In the genomic region with DNA sequence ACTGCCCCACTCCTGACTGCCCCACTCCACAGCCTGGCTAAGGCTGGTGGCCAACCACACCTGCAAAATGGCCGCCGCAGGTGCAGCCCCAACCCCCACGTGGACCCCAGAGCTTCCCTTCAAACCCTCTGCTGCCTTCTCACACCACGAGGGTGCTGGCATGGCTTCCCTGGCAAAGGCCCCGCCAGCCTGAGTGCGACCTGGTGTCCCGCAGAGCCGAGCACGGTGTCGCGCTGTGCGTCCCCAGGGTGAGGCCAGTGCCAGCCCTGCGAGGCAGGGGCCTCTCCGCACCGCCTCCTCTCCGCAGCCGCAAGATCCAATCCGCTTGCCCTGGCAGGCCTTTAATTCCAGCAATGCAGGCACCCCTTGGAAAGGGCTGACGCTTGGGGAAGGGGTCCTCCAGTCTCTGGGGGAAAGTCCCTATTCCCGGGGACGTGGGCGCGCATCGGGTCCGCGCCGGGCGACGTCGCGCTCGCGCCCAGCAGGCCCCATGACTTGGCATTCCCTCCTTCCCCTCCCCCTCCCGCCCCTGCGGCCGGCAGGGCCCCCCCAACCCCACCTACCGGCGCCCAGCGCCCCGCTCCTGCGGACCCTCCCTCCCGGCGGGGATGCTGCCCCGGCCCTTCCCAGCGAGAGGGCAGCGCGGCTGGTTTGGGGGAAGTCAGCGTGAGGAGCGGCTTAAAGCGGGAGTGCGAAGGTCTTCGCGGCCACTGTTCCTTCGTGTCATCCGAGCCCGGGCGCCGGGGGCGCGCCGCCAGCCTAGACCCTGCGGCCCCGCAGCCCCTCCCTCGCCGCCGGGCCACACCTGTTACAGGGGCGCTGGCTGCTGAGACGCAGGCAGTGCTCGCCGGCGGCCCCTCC, we compare ENCODE assay signal across 10 cellular contexts. TPM values are rescaled to one million over a fixed set of nuclear protein-coding genes. Genes with fewer than 3 reads are reported as not detected.
DNase-seq lines count a peak whose midpoint lies in the region; TF ChIP-seq lines count a peak whose summit lies in the region.
"Had no signal": no experiment of that assay in that cellular context is flagged by ENCODE, and none has a peak within 500 bp of the region (broad histone marks: within the 10 kb centered on the region; RNA-seq: fewer than 3 reads in every experiment).

No MANE protein-coding gene starts in this region.

- H3K36me3 Mint-ChIP-seq in mesothelial cell of epicardium: peaks cover 7% of the 10 kb centered on the region

- TF ChIP-seq CTCF in mesothelial cell of epicardium (IDR thresholded peaks at IDR 0.05; ENCODE audit: unreplicated experiment) (no peak), vagina (IDR thresholded peaks at IDR 0.05) (no peak)

- H3K27me3 Mint-ChIP-seq in mesothelial cell of epicardium (ENCODE audit: low read depth): peaks cover 52% of the 10 kb centered on the region

- CTCF ChIA-PET in HEK293T (lab: Yijun Ruan, JAX): no interaction called here

- peaks cover 3% of the 10 kb centered on the region for H3K27me3 ChIP-seq in vagina

- no peaks in the 10 kb centered on the region for H3K36me3 ChIP-seq in vagina

- intact Hi-C loops in vagina (cut with DNase I): no loop called here

- no peak overlapping the region for H3K27ac ChIP-seq in vagina
- H3K27ac ChIP-seq: epithelial cell of prostate had no signal

- peaks cover 13% of the 10 kb centered on the region for H3K9me3 Mint-ChIP-seq in mesothelial cell of epicardium

- H3K4me3 Mint-ChIP-seq in mesothelial cell of epicardium: peak overlapping the region; percentile 61

- peak overlapping the region; percentile 9 to 48 for H3K4me3 ChIP-seq in vagina

- peak overlapping the region; percentile 21 for H3K27ac Mint-ChIP-seq in mesothelial cell of epicardium

- DNase-seq in stimulated activated CD4-positive, alpha-beta T cell treated with anti-CD3 and anti-CD28 coated beads, Interleukin-15, amount 100 ng/mL, for 24 hours: peak; percentile 18
- DNase-seq in stimulated activated CD4-positive, alpha-beta T cell treated with anti-CD3 and anti-CD28 coated beads, Interleukin-12 subunit alpha, Interleukin-12 subunit beta, amount 100 ng/mL, for 4 hours: no peak
- DNase-seq in cerebellum (ENCODE audit: low spot score) (peak; percentile 63), mesothelial cell of epicardium (ENCODE audit: low spot score in 2 of 2, unreplicated experiment in 2 of 2) (peak in 1 of 2 experiments; percentile 54), vagina (ENCODE audit: extremely low spot score in 2 of 2) (no peak), SKM-1 (lab: John Stamatoyannopoulos, UW; ENCODE audit: unreplicated experiment) (no peak), kidney glomerular epithelial cell (lab: John Stamatoyannopoulos, UW) (no peak), HEK293T (ENCODE audit: extremely low spot score) (no peak)
- DNase-seq: SW 1271 had no signal

- no peaks in the 10 kb centered on the region for H3K9me3 ChIP-seq in vagina

- TF ChIP-seq POLR2A in vagina (IDR thresholded peaks at IDR 0.05): no peak

- POLR2A ChIA-PET in HEK293T (lab: Yijun Ruan, JAX): no interaction called here

- H3K4me1 ChIP-seq in vagina: peaks cover 24% of the 10 kb centered on the region

- H3K4me1 Mint-ChIP-seq in mesothelial cell of epicardium: peaks cover 11% of the 10 kb centered on the region

TF ChIP-seq in HEK293T, 16 proteins besides CTCF, POLR2A, EP300 and RAD21:
- TF ChIP-seq HDGF (IDR thresholded peaks at IDR 0.05; ENCODE audit: borderline replicate concordance) (no peak), ELF4 (IDR thresholded peaks at IDR 0.05) (no peak), ZNF384 (IDR thresholded peaks at IDR 0.05) (no peak), SP1 (IDR thresholded peaks at IDR 0.05) (no peak), SUZ12 (IDR thresholded peaks at IDR 0.05) (no peak), L3MBTL2 (conservative IDR thresholded peaks at IDR 0.05) (no peak), FOXK2 (IDR thresholded peaks at IDR 0.05) (no peak)
- TF ChIP-seq, protein P1, sequence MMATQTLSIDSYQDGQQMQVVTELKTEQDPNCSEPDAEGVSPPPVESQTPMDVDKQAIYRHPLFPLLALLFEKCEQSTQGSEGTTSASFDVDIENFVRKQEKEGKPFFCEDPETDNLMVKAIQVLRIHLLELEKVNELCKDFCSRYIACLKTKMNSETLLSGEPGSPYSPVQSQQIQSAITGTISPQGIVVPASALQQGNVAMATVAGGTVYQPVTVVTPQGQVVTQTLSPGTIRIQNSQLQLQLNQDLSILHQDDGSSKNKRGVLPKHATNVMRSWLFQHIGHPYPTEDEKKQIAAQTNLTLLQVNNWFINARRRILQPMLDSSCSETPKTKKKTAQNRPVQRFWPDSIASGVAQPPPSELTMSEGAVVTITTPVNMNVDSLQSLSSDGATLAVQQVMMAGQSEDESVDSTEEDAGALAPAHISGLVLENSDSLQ (IDR thresholded peaks at IDR 0.05): no peak

RNA-seq across cellular contexts. Expression of gene KIF1A, which starts 1.2 kb away (rescaled TPM):
- total RNA-seq in cerebellum (217 TPM), mesothelial cell of epicardium (46.2 to 49.5 TPM (median 48.9 TPM) in 3 replicates), vagina (6.1 TPM)

RNA-seq across cellular contexts. Expression of gene AGXT, which starts 49.9 kb away (rescaled TPM):
- total RNA-seq in cerebellum (not detected), mesothelial cell of epicardium (not detected in 3 replicates), vagina (not detected)

Comparison
In these comparisons a context has a peak if more than half of its experiments do, and no peak if none do; other contexts are left out.
1. DNase-seq: peak in stimulated activated CD4-positive, alpha-beta T cell treated with anti-CD3 and anti-CD28 coated beads, Interleukin-15, amount 100 ng/mL, for 24 hours (single experiment) and cerebellum (single experiment); none in stimulated activated CD4-positive, alpha-beta T cell treated with anti-CD3 and anti-CD28 coated beads, Interleukin-12 subunit alpha, Interleukin-12 subunit beta, amount 100 ng/mL, for 4 hours (single experiment), vagina (0 of 2), SKM-1 (single experiment), kidney glomerular epithelial cell (single experiment) and HEK293T (single experiment).